12 cellular contexts compared by ENCODE assay signal in the genomic region with DNA sequence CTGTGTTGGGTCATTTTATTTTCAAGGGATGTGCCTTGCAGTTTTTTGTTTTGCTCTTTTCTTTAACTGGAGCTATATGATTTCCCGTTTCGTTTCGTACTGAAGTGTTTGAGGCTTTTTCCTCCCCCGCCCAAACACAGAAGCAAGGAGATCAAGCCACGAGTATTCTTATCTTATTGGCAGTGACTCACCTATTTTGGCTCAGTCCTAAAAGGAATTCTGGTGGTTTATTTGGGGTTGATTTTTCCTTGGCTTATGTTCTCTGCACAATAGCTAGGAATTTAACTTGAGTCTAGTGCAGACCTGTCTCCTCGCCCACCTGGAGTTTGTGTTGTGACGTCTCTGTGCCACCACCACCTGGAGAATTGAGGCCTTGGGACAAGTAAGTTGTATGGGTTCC.
DNase-seq lines count a peak whose midpoint lies in the region; ATAC-seq and TF ChIP-seq lines count a peak whose summit lies in the region.
"Had no signal": no experiment of that assay in that cellular context is flagged by ENCODE, and none has a peak within 500 bp of the region (broad histone marks: within the 10 kb centered on the region; RNA-seq: fewer than 3 reads in every experiment).

No MANE protein-coding gene starts in this region.

- no peak overlapping the region for H3K4ac ChIP-seq in mesendoderm (ENCODE audit: low read depth, low read length)

- 4% methylated on average over 7 of the region's 7 CpGs for WGBS in mammary epithelial cell (ENCODE audit: low coverage, missing lambda C conversion rate)
- no CpG with 5 or more reads among the region's 7 CpGs for WGBS in mesendoderm (ENCODE audit: extremely low coverage, insufficient coverage, low lambda C conversion rate)
- 26 to 32% methylated on average over 7 of the region's 7 CpGs for WGBS in aorta, 2 donors

- no peak overlapping the region for H2BK15ac ChIP-seq in mesendoderm (replicated peaks; ENCODE audit: low read depth)

- DNase-seq in A172 (ENCODE audit: low spot score) (peak; percentile 69), M059J (ENCODE audit: low read depth) (peak; percentile 91), mammary epithelial cell (peak; percentile 87), mesendoderm (peak; percentile 36), NCI-H2029 (lab: John Stamatoyannopoulos, UW) (no peak), aorta (no peak), GOT3 (lab: John Stamatoyannopoulos, UW) (no peak)
- no peak for DNase-seq in activated T-cell treated with anti-CD3 and anti-CD28 coated beads, Interleukin-2, amount 50 U/mL, for 4 hours
- DNase-seq: activated CD8-positive, alpha-beta memory T cell treated with anti-CD3 and anti-CD28 coated beads for 24 hours; naive B cell; stimulated activated CD4-positive, alpha-beta T cell treated with anti-CD3 and anti-CD28 coated beads, Interleukin-1b, Interleukin-23, amount 100 ng/mL, for 48 hours had no signal

- H3K79me1 ChIP-seq in mesendoderm (ENCODE audit: low read length): peaks cover 3% of the 10 kb centered on the region

- no peaks in the 10 kb centered on the region for H3K4me1 Mint-ChIP-seq in activated T-cell treated with anti-CD3 and anti-CD28 coated beads, Interleukin-2, amount 50 U/mL, for 4 hours (ENCODE audit: low read depth)
- H3K4me1 Mint-ChIP-seq: naive B cell had no signal

- peaks cover 25% of the 10 kb centered on the region for H3K79me2 ChIP-seq in mammary epithelial cell (ENCODE audit: insufficient read depth, low read length)
- H3K79me2 ChIP-seq in mesendoderm (ENCODE audit: control insufficient read depth, insufficient read depth, low read length): no peaks in the 10 kb centered on the region

- ATAC-seq in aorta (ENCODE audit: low FRiP score): no peak
- no peak for ATAC-seq in activated T-cell treated with anti-CD3 and anti-CD28 coated beads, Interleukin-2, amount 50 U/mL, for 4 hours

- peak overlapping the region in 2 of 3 experiments; percentile 23 to 40 for H3K4me3 ChIP-seq in mammary epithelial cell (replicated peaks in 1 of 3; ENCODE audit: insufficient read depth in 1 of 3, low read depth in 2 of 3, low read length in 3 of 3)
- no peak overlapping the region for H3K4me3 ChIP-seq in mesendoderm (ENCODE audit: low read length)
- H3K4me3 ChIP-seq in aorta (ENCODE audit: low read length in 2 of 2): no peak overlapping the region

- H3K27me3 ChIP-seq in mammary epithelial cell (ENCODE audit: insufficient read depth, low read length) (no peaks in the 10 kb centered on the region), mesendoderm (ENCODE audit: insufficient read depth, low read length, poor library complexity) (no peaks in the 10 kb centered on the region), aorta (ENCODE audit: control insufficient read depth in 1 of 2, insufficient read depth in 2 of 2, low read length in 1 of 2) (no peaks in the 10 kb centered on the region)

- H2AFZ ChIP-seq in mammary epithelial cell (ENCODE audit: low read depth, low read length): no peak overlapping the region

- H3K36me3 Mint-ChIP-seq in activated T-cell treated with anti-CD3 and anti-CD28 coated beads, Interleukin-2, amount 50 U/mL, for 4 hours (ENCODE audit: insufficient read depth): no peaks in the 10 kb centered on the region
- H3K36me3 Mint-ChIP-seq: naive B cell had no signal

- TF ChIP-seq CTCF in mammary epithelial cell (conservative IDR thresholded peaks at IDR 0.05 in 1 of 2, IDR thresholded peaks at IDR 0.05 in 1 of 2; ENCODE audit: extremely low read depth in 1 of 2, insufficient read depth in 1 of 2, low read depth in 1 of 2, low read length in 2 of 2): no peak

- dilution Hi-C loops in mammary epithelial cell (cut with HindIII; ENCODE audit: low sequenced_read_pairs): no loop called here

- no peak overlapping the region for H2BK5ac ChIP-seq in mesendoderm (ENCODE audit: low read length)

- intact Hi-C loops in mammary epithelial cell (cut with micrococcal nuclease) (loop anchor here (1.0 to 10.0 kb wide), 3 partner anchors 40 to 312 kb away; partner anchors contain the start of genes ANGPTL5, CEP126 and YAP1), aorta (cut with DNase I) (loop anchor here in 1 of 2 donors (10.0 kb wide), 1 partner anchor 182 kb away; the partner anchor contains the start of gene CFAP300)

- H3K36me3 ChIP-seq in mammary epithelial cell (ENCODE audit: insufficient read depth, low read length): peaks cover 20% of the 10 kb centered on the region
- peaks cover 4% of the 10 kb centered on the region for H3K36me3 ChIP-seq in mesendoderm (ENCODE audit: control insufficient read depth, insufficient read depth, low read length)
- peaks cover 2 to 10% of the 10 kb centered on the region in 2 donors for H3K36me3 ChIP-seq in aorta (ENCODE audit: control insufficient read depth in 1 of 2, insufficient read depth in 2 of 2, low read length in 1 of 2)

- H4K5ac ChIP-seq in mesendoderm (ENCODE audit: low read length): no peak overlapping the region

- H3K56ac ChIP-seq in mesendoderm (ENCODE audit: low read length): no peak overlapping the region

- H3K18ac ChIP-seq in mesendoderm (ENCODE audit: low read length): no peak overlapping the region

- no peaks in the 10 kb centered on the region for H4K20me1 ChIP-seq in mammary epithelial cell (ENCODE audit: insufficient read depth, low read length)

- H3K4me1 ChIP-seq in mammary epithelial cell (ENCODE audit: insufficient read depth, low read length): peaks cover 70% of the 10 kb centered on the region
- no peaks in the 10 kb centered on the region for H3K4me1 ChIP-seq in mesendoderm (ENCODE audit: control insufficient read depth, low read depth, low read length)
- peaks cover 5 to 8% of the 10 kb centered on the region in 2 donors for H3K4me1 ChIP-seq in aorta (ENCODE audit: control insufficient read depth in 1 of 2, insufficient read depth in 2 of 2, low read length in 2 of 2)

- H3K9me3 Mint-ChIP-seq in activated T-cell treated with anti-CD3 and anti-CD28 coated beads, Interleukin-2, amount 50 U/mL, for 4 hours: no peaks in the 10 kb centered on the region
- H3K9me3 Mint-ChIP-seq: brain, naive B cell had no signal

- H3K9me3 ChIP-seq in mammary epithelial cell (replicated peaks; ENCODE audit: insufficient read depth, low read length) (no peaks in the 10 kb centered on the region), aorta (ENCODE audit: control insufficient read depth, low read length) (no peaks in the 10 kb centered on the region)

- H3K27me3 Mint-ChIP-seq in activated T-cell treated with anti-CD3 and anti-CD28 coated beads, Interleukin-2, amount 50 U/mL, for 4 hours (ENCODE audit: low read depth): peaks cover 12% of the 10 kb centered on the region
- H3K27me3 Mint-ChIP-seq: brain had no signal

- in situ Hi-C loops in mammary epithelial cell (cut with MboI; ENCODE audit: low sequenced_read_pairs in 2 of 2): no loop called here

- no peak overlapping the region for H3K23ac ChIP-seq in mesendoderm (ENCODE audit: low read length)

- H2AK5ac ChIP-seq in mesendoderm (ENCODE audit: low read length): no peak overlapping the region

- H4K8ac ChIP-seq in mesendoderm (ENCODE audit: low read depth, low read length): no peak overlapping the region

- H3K27ac ChIP-seq in mammary epithelial cell (ENCODE audit: insufficient read depth, low read depth, low read length) (peak overlapping the region; percentile 99), mesendoderm (ENCODE audit: low read depth, low read length) (no peak overlapping the region), aorta (ENCODE audit: low read depth in 1 of 2, low read length in 2 of 2) (no peak overlapping the region)

- CTCF ChIA-PET in mammary epithelial cell (lab: Charles Lee; ENCODE audit: low non-redundant PET): no interaction called here

- H3K4me2 ChIP-seq in mammary epithelial cell (ENCODE audit: insufficient read depth, low read depth, low read length) (peak overlapping the region; percentile 87), mesendoderm (ENCODE audit: low read length) (no peak overlapping the region)

- H3K9ac ChIP-seq in mammary epithelial cell (ENCODE audit: insufficient read depth, low read length) (peak overlapping the region; percentile 81), mesendoderm (ENCODE audit: low read length) (no peak overlapping the region)

- no peak overlapping the region for H3K4me3 Mint-ChIP-seq in activated T-cell treated with anti-CD3 and anti-CD28 coated beads, Interleukin-2, amount 50 U/mL, for 4 hours
- H3K4me3 Mint-ChIP-seq: brain had no signal

- H2BK120ac ChIP-seq in mesendoderm (ENCODE audit: low read depth, low read length): no peak overlapping the region

- no TSS peak for BruUV-seq in mammary epithelial cell (replicated peaks; lab: Mats Ljungman, UMichigan)

Comparison
In these comparisons a context has a peak if more than half of its experiments do, and no peak if none do; other contexts are left out.
1. DNase-seq: peak in A172 (single experiment), M059J (single experiment), mammary epithelial cell (single experiment) and mesendoderm (single experiment); none in NCI-H2029 (single experiment), aorta (0 of 2), activated T-cell treated with anti-CD3 and anti-CD28 coated beads, Interleukin-2, amount 50 U/mL, for 4 hours (single experiment) and GOT3 (single experiment).
2. H3K4me3 ChIP-seq: peak in mammary epithelial cell (2 of 3); none in mesendoderm (single experiment) and aorta (0 of 2).